21 cellular contexts compared by ENCODE assay signal in genomic region chr6:16824804-16825777, GRCh38.
DNase-seq lines count a peak whose midpoint lies in the region; ATAC-seq, FAIRE-seq and TF ChIP-seq lines count a peak whose summit lies in the region.
"Had no signal": no experiment of that assay in that cellular context is flagged by ENCODE, and none has a peak within 500 bp of the region (broad histone marks: within the 10 kb centered on the region; RNA-seq: fewer than 3 reads in every experiment).

No MANE protein-coding gene starts in this region.

- TF ChIP-seq RAD21 in neural cell (conservative IDR thresholded peaks at IDR 0.05) = no peak

- H3F3A ChIP-seq in neural cell (ENCODE audit: insufficient read depth, low read length, poor library complexity, severe bottlenecking) = no peaks in the 10 kb centered on the region

- H3K4me2 ChIP-seq in OCI-LY3 (ENCODE audit: low read length) (peak overlapping the region; percentile 43), neural cell (ENCODE audit: low read length) (no peak overlapping the region)
- H3K4me2 ChIP-seq: hepatocyte, PC-9 had no signal

- no peak overlapping the region for H3K27ac ChIP-seq in OCI-LY3 (ENCODE audit: low read length)
- peak overlapping the region; percentile 57 for H3K27ac ChIP-seq in neural cell (ENCODE audit: low read length)
- H3K27ac ChIP-seq: coronary artery, hepatocyte, lower lobe of right lung, PC-9, SJCRH30, tibial artery had no signal

- H2AFZ ChIP-seq in OCI-LY3 (ENCODE audit: low read depth, low read length) (no peak overlapping the region), neural cell (ENCODE audit: low read depth, low read length) (no peak overlapping the region)
- H2AFZ ChIP-seq: hepatocyte, PC-9 had no signal

- ATAC-seq in HG02870 (IDR thresholded peaks at IDR 0.05; ENCODE audit: unreplicated experiment) = peak; percentile 63
- ATAC-seq: activated CD4-positive, CD25-positive, alpha-beta regulatory T cell treated with anti-CD3 and anti-CD28 coated beads, Interleukin-2, amount 50 U/mL, for 24 hours; lower lobe of right lung; right cardiac atrium had no signal

- TF ChIP-seq POLR2A in GM12891 (IDR thresholded peaks at IDR 0.05; ENCODE audit: low read depth, low read length) = no peak

- TF ChIP-seq CTCF in OCI-LY3 (IDR thresholded peaks at IDR 0.05; ENCODE audit: low read depth, low read length) (no peak), neural cell (IDR thresholded peaks at IDR 0.05; ENCODE audit: poor library complexity, severe bottlenecking) (no peak)

- no peaks in the 10 kb centered on the region for H3K9me3 ChIP-seq in OCI-LY3 (ENCODE audit: insufficient read depth, low read length)
- no peaks in the 10 kb centered on the region for H3K9me3 ChIP-seq in neural cell (ENCODE audit: low read length)
- H3K9me3 ChIP-seq: Caco-2, lower lobe of right lung, SJCRH30, tibial artery had no signal

- H3K4me1 ChIP-seq in OCI-LY3 (ENCODE audit: low read length) = peaks cover 13% of the 10 kb centered on the region
- H3K4me1 ChIP-seq: lower lobe of right lung, SJCRH30, tibial artery had no signal

- H3K79me2 ChIP-seq in OCI-LY3 (ENCODE audit: low read length) (no peaks in the 10 kb centered on the region), neural cell (replicated peaks; ENCODE audit: insufficient read depth, low read length) (no peaks in the 10 kb centered on the region)
- H3K79me2 ChIP-seq: hepatocyte had no signal

- no peaks in the 10 kb centered on the region for H3K36me3 ChIP-seq in OCI-LY3 (replicated peaks; ENCODE audit: low read depth, low read length)
- no peaks in the 10 kb centered on the region for H3K36me3 ChIP-seq in neural cell (ENCODE audit: insufficient read depth, low read length)
- H3K36me3 ChIP-seq: lower lobe of right lung, SJCRH30, tibial artery had no signal

- H3K4me3 ChIP-seq in OCI-LY3 (ENCODE audit: low read length) (peak overlapping the region; percentile 31; the same call in 1 of the 2 replicates), neural cell (ENCODE audit: low read length) (no peak overlapping the region)
- H3K4me3 ChIP-seq: coronary artery, hepatocyte, lower lobe of right lung, PC-9, SJCRH30, tibial artery had no signal

- TF ChIP-seq EP300 in neural cell (conservative IDR thresholded peaks at IDR 0.05; ENCODE audit: poor library complexity, severe bottlenecking) = no peak

- H3K9me2 ChIP-seq in neural cell (ENCODE audit: insufficient read depth, low read length) = no peaks in the 10 kb centered on the region

- FAIRE-seq in GM12891 (lab: Jason Lieb, UNC) = no peak

- no peak for DNase-seq in GM12891 (ENCODE audit: insufficient read length, low spot score)
- DNase-seq in D341Med (ENCODE audit: low spot score) = no peak
- no peak for DNase-seq in UCSD-AML1 (lab: John Stamatoyannopoulos, UW; ENCODE audit: unreplicated experiment)
- DNase-seq in NCI-H526 treated with DMSO at 0.1 percent for 48 hours (lab: John Stamatoyannopoulos, UW) = no peak
- DNase-seq: Caco-2; HCEC 1CT; lower lobe of right lung; NCI-H1092 treated with DMSO at 0.1 percent for 48 hours; NCI-H2081 treated with DMSO at 0.1 percent for 48 hours; NCI-H510A; PC-9; right cardiac atrium; SJCRH30; stimulated activated naive CD4-positive, alpha-beta T cell; tibial artery had no signal

- no peaks in the 10 kb centered on the region for H3K27me3 ChIP-seq in OCI-LY3 (ENCODE audit: low read depth, low read length)
- H3K27me3 ChIP-seq in neural cell (ENCODE audit: insufficient read depth, low read depth, low read length) = no peaks in the 10 kb centered on the region
- H3K27me3 ChIP-seq: hepatocyte, SJCRH30, tibial artery had no signal

- H3K9ac ChIP-seq in OCI-LY3 (ENCODE audit: low read length) (no peak overlapping the region), neural cell (ENCODE audit: low read length) (peak overlapping the region; percentile 19)

- H4K20me1 ChIP-seq in OCI-LY3 (ENCODE audit: insufficient read depth, low read length) (no peaks in the 10 kb centered on the region), neural cell (ENCODE audit: insufficient read depth) (no peaks in the 10 kb centered on the region)

TF ChIP-seq in GM12891, 5 proteins besides CTCF, POLR2A, EP300 and RAD21:
- peak; percentile 77 for TF ChIP-seq SPI1 (IDR thresholded peaks at IDR 0.05; ENCODE audit: low read depth, low read length)
- no peak for TF ChIP-seq TAF1 (IDR thresholded peaks at IDR 0.05; ENCODE audit: low read depth, low read length)

TF ChIP-seq in neural cell, 6 proteins besides CTCF, POLR2A, EP300 and RAD21:
- no peak for TF ChIP-seq EZH2 (IDR thresholded peaks at IDR 0.05; ENCODE audit: borderline replicate concordance, insufficient read depth, low read length, poor library complexity, severe bottlenecking)
- no peak for TF ChIP-seq POLR2AphosphoS5 (IDR thresholded peaks at IDR 0.05)
- TF ChIP-seq REST (IDR thresholded peaks at IDR 0.05; ENCODE audit: borderline replicate concordance) = no peak
- TF ChIP-seq SMC3 (conservative IDR thresholded peaks at IDR 0.05; ENCODE audit: poor library complexity) = no peak
- TF ChIP-seq TAF1 (IDR thresholded peaks at IDR 0.05; ENCODE audit: low read depth) = no peak
- TF ChIP-seq MXI1 (conservative IDR thresholded peaks at IDR 0.05; ENCODE audit: poor library complexity, severe bottlenecking) = no peak
TF ChIP-seq in neural cell: peak in this region for 0.
